In the genomic region with DNA sequence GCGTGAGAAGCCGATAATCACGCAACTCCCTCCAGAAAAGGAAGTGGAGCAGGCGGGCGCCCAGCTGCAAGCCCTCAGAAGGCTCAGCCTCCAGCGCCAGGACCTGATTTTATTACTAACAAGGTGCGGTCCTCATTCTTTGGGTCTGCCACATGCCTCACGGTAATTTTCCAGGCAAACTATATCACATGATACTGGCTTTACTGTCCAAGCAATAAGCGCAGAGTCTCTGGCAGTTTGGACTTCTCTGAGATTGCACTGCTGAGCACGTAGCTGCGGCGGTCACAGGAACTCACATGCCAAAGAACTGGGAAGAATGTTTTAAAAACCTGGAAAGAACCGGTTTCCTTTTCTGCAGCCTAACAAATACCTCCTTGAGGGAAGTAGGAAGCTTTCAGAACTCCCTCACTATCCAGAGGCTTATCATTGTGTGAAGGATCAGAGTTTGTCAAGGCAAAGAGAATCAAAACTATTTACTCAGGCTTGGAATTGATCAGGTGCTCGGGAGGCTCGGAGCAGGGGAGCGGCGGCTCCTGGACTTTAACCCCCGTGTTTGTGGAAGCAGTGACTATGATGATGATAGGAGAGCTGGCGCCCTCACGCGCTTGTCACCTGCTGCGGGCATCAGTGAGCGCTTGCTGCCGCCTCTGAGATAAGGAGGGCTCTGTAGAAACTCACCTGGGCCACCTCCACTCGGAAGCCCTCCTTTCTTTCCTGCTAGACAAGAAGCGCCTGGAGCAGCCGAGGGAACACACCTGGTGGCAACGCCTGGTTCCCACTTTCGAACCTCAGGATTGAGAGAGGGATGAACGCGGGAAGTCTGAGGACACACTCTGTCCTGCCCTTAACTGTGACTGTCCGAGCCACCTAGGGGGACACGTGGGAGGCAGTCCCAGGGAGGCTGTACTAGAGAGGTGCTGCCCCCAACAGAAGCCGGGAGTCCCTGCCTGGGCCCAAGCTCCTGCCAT, we compare ENCODE assay signal across 8 cellular contexts. TPM values are rescaled to one million over a fixed set of nuclear protein-coding genes. Genes with fewer than 3 reads are reported as not detected.
A peak's percentile ranks its signal among the peaks of the same experiment; 100 is the strongest.
DNase-seq lines count a peak whose midpoint lies in the region; ATAC-seq lines count a peak whose summit lies in the region.

No MANE protein-coding gene starts in this region.

- ATAC-seq in GM18868 (IDR thresholded peaks at IDR 0.05; ENCODE audit: unreplicated experiment) = no peak
- no peak for ATAC-seq in activated T-cell treated with anti-CD3 and anti-CD28 coated beads, Interleukin-2, amount 50 U/mL, for 4 hours

- no peak overlapping the region for H3K4me3 Mint-ChIP-seq in CD8-positive, alpha-beta memory T cell
- H3K4me3 Mint-ChIP-seq in activated T-cell treated with anti-CD3 and anti-CD28 coated beads, Interleukin-2, amount 50 U/mL, for 4 hours = no peak overlapping the region

- no peaks in the 10 kb centered on the region for H3K4me1 Mint-ChIP-seq in CD8-positive, alpha-beta memory T cell
- H3K4me1 Mint-ChIP-seq in activated T-cell treated with anti-CD3 and anti-CD28 coated beads, Interleukin-2, amount 50 U/mL, for 4 hours (ENCODE audit: low read depth) = no peaks in the 10 kb centered on the region

- POLR2A ChIA-PET in CD8-positive, alpha-beta memory T cell (lab: Charles Lee) = no interaction called here

- DNase-seq in HT-29 (ENCODE audit: low spot score) = peak; percentile 85
- peak; percentile 70 for DNase-seq in SHP77 treated with DMSO at 0.1 percent for 48 hours (lab: John Stamatoyannopoulos, UW)
- DNase-seq in hepatic stellate cell (ENCODE audit: low spot score) = peak; percentile 41
- DNase-seq in skeletal muscle cell (ENCODE audit: low read depth) = no peak
- no peak for DNase-seq in AG08396 (ENCODE audit: low spot score)
- no peak for DNase-seq in CD8-positive, alpha-beta memory T cell
- no peak for DNase-seq in activated T-cell treated with anti-CD3 and anti-CD28 coated beads, Interleukin-2, amount 50 U/mL, for 4 hours

- H3K4me3 ChIP-seq in skeletal muscle cell (ENCODE audit: low read depth, low read length) = peak overlapping the region; percentile 17
- H3K4me3 ChIP-seq in CD8-positive, alpha-beta memory T cell (ENCODE audit: low read length) = no peak overlapping the region

- H3K4me1 ChIP-seq in CD8-positive, alpha-beta memory T cell (ENCODE audit: insufficient read depth, low read length) = no peaks in the 10 kb centered on the region

- H3K9me3 ChIP-seq in CD8-positive, alpha-beta memory T cell (ENCODE audit: low read length) = peaks cover 5% of the 10 kb centered on the region

- H3K36me3 Mint-ChIP-seq in CD8-positive, alpha-beta memory T cell = peaks cover 0 to 10% (median 3%) of the 10 kb centered on the region in 3 donors
- peaks cover 5% of the 10 kb centered on the region for H3K36me3 Mint-ChIP-seq in activated T-cell treated with anti-CD3 and anti-CD28 coated beads, Interleukin-2, amount 50 U/mL, for 4 hours (ENCODE audit: insufficient read depth)

- H3K27ac Mint-ChIP-seq in CD8-positive, alpha-beta memory T cell = no peak overlapping the region

- peaks cover 10 to 13% of the 10 kb centered on the region in 2 donors for H3K27me3 Mint-ChIP-seq in CD8-positive, alpha-beta memory T cell
- peaks cover 3% of the 10 kb centered on the region for H3K27me3 Mint-ChIP-seq in activated T-cell treated with anti-CD3 and anti-CD28 coated beads, Interleukin-2, amount 50 U/mL, for 4 hours (ENCODE audit: low read depth)

- no peak overlapping the region for H3K27ac ChIP-seq in CD8-positive, alpha-beta memory T cell (ENCODE audit: low read depth, low read length)

- CTCF ChIA-PET in CD8-positive, alpha-beta memory T cell (lab: Charles Lee) = no interaction called here

- H3K27me3 ChIP-seq in CD8-positive, alpha-beta memory T cell (ENCODE audit: insufficient read depth, low read length, poor library complexity, severe bottlenecking) = no peaks in the 10 kb centered on the region

- H3K9me3 Mint-ChIP-seq in CD8-positive, alpha-beta memory T cell = peaks cover 19 to 25% (median 21%) of the 10 kb centered on the region in 5 donors
- peaks cover 25% of the 10 kb centered on the region for H3K9me3 Mint-ChIP-seq in activated T-cell treated with anti-CD3 and anti-CD28 coated beads, Interleukin-2, amount 50 U/mL, for 4 hours

- H3K36me3 ChIP-seq in CD8-positive, alpha-beta memory T cell (ENCODE audit: insufficient read depth, low read length) = no peaks in the 10 kb centered on the region

RNA-seq across cellular contexts. Expression of a gene that starts 27.2 kb away (rescaled TPM):
- total RNA-seq in HT-29 (2014; rRNA removed; shearing (Covaris generic)) = 26.9 and 27.5 TPM in 2 replicates
- 10 to 100 TPM; 16.7 to 17.5 TPM for total RNA-seq in CD8-positive, alpha-beta memory T cell
- 8.7 TPM for polyA plus RNA-seq in CD8-positive, alpha-beta memory T cell
- total RNA-seq in activated T-cell treated with anti-CD3 and anti-CD28 coated beads, Interleukin-2, amount 50 U/mL, for 4 hours = 10 to 100 TPM; 22.9 to 27.8 (median 24.2) TPM

Comparison
In these comparisons a context has a peak if more than half of its experiments do, and no peak if none do; other contexts are left out.
1. DNase-seq: peak in HT-29 (single experiment), SHP77 treated with DMSO at 0.1 percent for 48 hours (single experiment) and hepatic stellate cell (single experiment); none in skeletal muscle cell (single experiment), AG08396 (single experiment), CD8-positive, alpha-beta memory T cell (0 of 5) and activated T-cell treated with anti-CD3 and anti-CD28 coated beads, Interleukin-2, amount 50 U/mL, for 4 hours (single experiment).